8 cellular contexts compared by ENCODE assay signal in genomic region chr12:49664591-49665146, GRCh38. TPM values are rescaled to one million over a fixed set of nuclear protein-coding genes. Genes with fewer than 3 reads are reported as not detected.
DNase-seq lines count a peak whose midpoint lies in the region; ATAC-seq, FAIRE-seq and TF ChIP-seq lines count a peak whose summit lies in the region.

No MANE protein-coding gene starts in this region.

- intact Hi-C loops in body of pancreas (cut with DNase I) (no loop called here), A673 (cut with micrococcal nuclease; ENCODE audit: unreplicated experiment) (no loop called here)

- peak; percentile 51 for ATAC-seq in GM21825 (IDR thresholded peaks at IDR 0.05; ENCODE audit: unreplicated experiment)
- ATAC-seq in body of pancreas = no peak

- 80 to 89% methylated on average over 4 of the region's 4 CpGs for WGBS in body of pancreas, 2 donors

- TF ChIP-seq POLR2A in GM12891 (IDR thresholded peaks at IDR 0.05; ENCODE audit: low read depth, low read length) (no peak), Peyer's patch (IDR thresholded peaks at IDR 0.05) (no peak), body of pancreas (IDR thresholded peaks at IDR 0.05) (no peak)

- no TSS peak for BruUV-seq in A673 (replicated peaks; lab: Mats Ljungman, UMichigan)

- H3K9me3 ChIP-seq in Peyer's patch = no peaks in the 10 kb centered on the region
- H3K9me3 ChIP-seq in body of pancreas = no peaks in the 10 kb centered on the region
- H3K9me3 ChIP-seq in A673 (ENCODE audit: low read depth, low read length, poor library complexity, severe bottlenecking) = no peaks in the 10 kb centered on the region

- H3K4me1 ChIP-seq in Peyer's patch = peaks cover 0 to 48% (median 39%) of the 10 kb centered on the region in 4 donors
- H3K4me1 ChIP-seq in body of pancreas = peaks cover 8% of the 10 kb centered on the region
- peaks cover 19% of the 10 kb centered on the region for H3K4me1 ChIP-seq in A673 (ENCODE audit: insufficient read depth, low read length, poor library complexity, severe bottlenecking)

- FAIRE-seq in GM12891 (lab: Jason Lieb, UNC) = peak; percentile 94

- POLR2A ChIA-PET in A673 (lab: Charles Lee; ENCODE audit: low non-redundant PET) = no interaction called here

- H3K27ac ChIP-seq in Peyer's patch (peak overlapping the region; percentile 2 to 84 (median 63)), body of pancreas (peak overlapping the region in 1 of 4 donors; percentile 61), A673 (ENCODE audit: low read depth, low read length, poor library complexity, severe bottlenecking) (no peak overlapping the region)

- CTCF ChIA-PET in A673 (lab: Charles Lee) = no interaction called here

- DNase-seq in GM12891 (ENCODE audit: insufficient read length, low spot score) = no peak
- DNase-seq in Peyer's patch = peak in 1 of 3 donors; percentile 30
- DNase-seq in islet precursor cell = peak; percentile 96
- DNase-seq in ecto neural progenitor cell (ENCODE audit: low spot score) = no peak
- no peak for DNase-seq in NCI-H2171 treated with DMSO at 0.1 percent for 48 hours (lab: John Stamatoyannopoulos, UW)
- DNase-seq in body of pancreas = no peak
- DNase-seq in A673 (ENCODE audit: low spot score) = no peak

- no peak for TF ChIP-seq CTCF in Peyer's patch (IDR thresholded peaks at IDR 0.05)
- no peak for TF ChIP-seq CTCF in body of pancreas (IDR thresholded peaks at IDR 0.05)
- no peak for TF ChIP-seq CTCF in A673 (conservative IDR thresholded peaks at IDR 0.05; ENCODE audit: low read depth, low read length)

- H3K4me3 ChIP-seq in Peyer's patch = no peak overlapping the region
- no peak overlapping the region for H3K4me3 ChIP-seq in body of pancreas
- no peak overlapping the region for H3K4me3 ChIP-seq in A673 (ENCODE audit: low read depth, low read length, poor library complexity, severe bottlenecking)

- H3K36me3 ChIP-seq in Peyer's patch (no peaks in the 10 kb centered on the region), body of pancreas (replicated peaks in 1 of 2; ENCODE audit: insufficient read depth in 1 of 2, low read depth in 2 of 2) (no peaks in the 10 kb centered on the region), A673 (ENCODE audit: insufficient read depth, low read length, poor library complexity, severe bottlenecking) (no peaks in the 10 kb centered on the region)

- no peaks in the 10 kb centered on the region for H3K27me3 ChIP-seq in Peyer's patch
- H3K27me3 ChIP-seq in body of pancreas = no peaks in the 10 kb centered on the region
- no peaks in the 10 kb centered on the region for H3K27me3 ChIP-seq in A673 (replicated peaks; ENCODE audit: insufficient read depth, low read depth, low read length, poor library complexity)

TF ChIP-seq in GM12891, 5 proteins besides CTCF, POLR2A, EP300 and RAD21:
- TF ChIP-seq POU2F2 (IDR thresholded peaks at IDR 0.05; ENCODE audit: low read depth, low read length) (peak; percentile 97), POLR2AphosphoS5 (IDR thresholded peaks at IDR 0.05; ENCODE audit: low read depth, low read length) (no peak), PAX5 (IDR thresholded peaks at IDR 0.05; ENCODE audit: insufficient read depth, low read length, severe bottlenecking) (no peak), TAF1 (IDR thresholded peaks at IDR 0.05; ENCODE audit: low read depth, low read length) (no peak)
TF ChIP-seq in GM12891: peak in this region for 1.

RNA-seq across cellular contexts. Expression of gene PRPF40B, which starts 41.3 kb away (rescaled TPM):
- 6.6 TPM for polyA plus RNA-seq in GM12891 (2012; ENCODE audit: low read depth, missing spikeins)
- total RNA-seq in Peyer's patch = 10 to 100 TPM in 3 of 4 donors, 1 to 10 TPM in 1; 3.7 to 18.2 (median 15.5) TPM
- 1 to 10 TPM; 6.3 to 9.3 TPM for total RNA-seq in body of pancreas
- 14.0 and 19.4 TPM in 2 replicates for total RNA-seq in A673 (2021)

RNA-seq across cellular contexts. Expression of gene FMNL3, which starts 42.5 kb away (rescaled TPM):
- 40.1 TPM for polyA plus RNA-seq in GM12891 (2012; ENCODE audit: low read depth, missing spikeins)
- total RNA-seq in Peyer's patch (10 to 100 TPM in 2 of 4 donors, 1 to 10 TPM in 2; 2.1 to 40.4 (median 8.2) TPM), body of pancreas (1 to 10 TPM; 3.0 to 6.2 TPM), A673 (2021) (22.0 and 27.7 TPM in 2 replicates)

RNA-seq across cellular contexts. Expression of gene FAM186B, which starts 59.2 kb away (rescaled TPM):
- 0.92 TPM for polyA plus RNA-seq in GM12891 (2012; ENCODE audit: low read depth, missing spikeins)
- 1 to 10 TPM in 1 of 4 donors, under 1 TPM in 1, not detected in 2; 0.35 to 1.0 TPM for total RNA-seq in Peyer's patch
- total RNA-seq in body of pancreas = under 1 TPM in 1 of 2 donors, not detected in 1; 0.78 TPM
- total RNA-seq in A673 (2021) = 0.19 and 0.20 TPM in 2 replicates
